Comparison of ENCODE assay signal across 31 cellular contexts in the genomic region with DNA sequence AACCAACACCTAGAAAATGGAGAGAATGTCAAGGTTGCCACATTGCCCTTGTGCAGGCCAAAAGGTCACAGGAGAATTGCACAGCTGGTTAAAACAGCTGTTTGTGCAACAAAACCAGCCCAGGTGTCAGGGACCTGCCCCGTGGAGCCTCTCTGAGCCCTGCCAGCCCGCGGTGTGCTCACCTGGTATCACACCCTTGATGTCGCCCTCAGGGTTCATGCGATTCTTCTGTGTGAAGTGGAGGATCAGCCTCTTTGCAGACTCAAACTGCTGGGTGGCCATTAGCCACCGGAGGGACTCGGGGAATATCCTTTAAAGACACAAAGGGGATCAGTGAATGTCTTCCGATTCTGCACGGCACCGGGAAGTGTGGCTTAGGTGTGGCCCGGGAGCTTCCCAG. TPM values are rescaled to one million over a fixed set of nuclear protein-coding genes. Genes with fewer than 3 reads are reported as not detected.
DNase-seq lines count a peak whose midpoint lies in the region; ATAC-seq and TF ChIP-seq lines count a peak whose summit lies in the region.
"Had no signal": no experiment of that assay in that cellular context is flagged by ENCODE, and none has a peak within 500 bp of the region (broad histone marks: within the 10 kb centered on the region; RNA-seq: fewer than 3 reads in every experiment).

No MANE protein-coding gene starts in this region.

- ATAC-seq in natural killer cell treated with Interleukin-12 subunit alpha and Interleukin-12 subunit beta and Interleukin-15 and Interleukin-18, amount 100 ng/mL, for 72 hours = no peak
- ATAC-seq in natural killer cell = no peak
- no peak for ATAC-seq in HG03342 (IDR thresholded peaks at IDR 0.05; ENCODE audit: unreplicated experiment)
- no peak for ATAC-seq in HG03378 (IDR thresholded peaks at IDR 0.05; ENCODE audit: unreplicated experiment)
- ATAC-seq: activated CD8-positive, alpha-beta memory T cell treated with anti-CD3 and anti-CD28 coated beads, Interleukin-2, amount 10 ng/mL, durations not matched to agents 7 days and 5 days; esophagus mucosa; psoas muscle had no signal

- H3K27me3 ChIP-seq in left ventricle myocardium inferior (ENCODE audit: low read depth) = peaks cover 31% of the 10 kb centered on the region
- H3K27me3 ChIP-seq: cardiac muscle cell had no signal

- peaks cover 17 to 22% of the 10 kb centered on the region in 2 donors for H3K27me3 Mint-ChIP-seq in natural killer cell treated with Interleukin-12 subunit alpha and Interleukin-12 subunit beta and Interleukin-15 and Interleukin-18, amount 100 ng/mL, for 72 hours
- H3K27me3 Mint-ChIP-seq in natural killer cell (ENCODE audit: low read depth in 2 of 2) = peaks cover 9 to 20% of the 10 kb centered on the region in 2 donors
- no peaks in the 10 kb centered on the region for H3K27me3 Mint-ChIP-seq in brain
- H3K27me3 Mint-ChIP-seq: activated naive CD4-positive, alpha-beta T cell treated with anti-CD3 and anti-CD28 coated beads, Interleukin-2, amount 50 U/mL, for 24 hours had no signal

- H3K4me3 ChIP-seq in left ventricle myocardium inferior = no peak overlapping the region
- H3K4me3 ChIP-seq: cardiac muscle cell, psoas muscle had no signal

- peaks cover 8% of the 10 kb centered on the region for H3K4me1 ChIP-seq in left ventricle myocardium inferior
- H3K4me1 ChIP-seq: BE2C had no signal

- no peaks in the 10 kb centered on the region for H3K36me3 ChIP-seq in left ventricle myocardium inferior
- H3K36me3 ChIP-seq: BE2C, cardiac muscle cell, neutrophil had no signal

- intact Hi-C loops in natural killer cell (cut with micrococcal nuclease) (no loop called here), left ventricle myocardium inferior (cut with micrococcal nuclease) (no loop called here)

- peak; percentile 26 for DNase-seq in natural killer cell treated with Interleukin-12 subunit alpha and Interleukin-12 subunit beta and Interleukin-15 and Interleukin-18, amount 100 ng/mL, for 72 hours (ENCODE audit: low spot score)
- DNase-seq in natural killer cell (no peak), mesenteric fat pad (ENCODE audit: low spot score) (peak; percentile 68), pons (ENCODE audit: low spot score) (no peak), left ventricle myocardium inferior (no peak)
- DNase-seq: activated CD4-positive, alpha-beta T cell treated with anti-CD3 and anti-CD28 coated beads, Interleukin-2, amount 50 U/mL, for 1 hour; activated CD8-positive, alpha-beta memory T cell treated with anti-CD3 and anti-CD28 coated beads, Interleukin-2, amount 10 ng/mL, durations not matched to agents 7 days and 5 days; anterior cingulate cortex; BE2C; cortex of kidney; foreskin melanocyte; HCEC 1CT; Karpas-422; NCI-H1694; NCI-H2171 treated with DMSO at 0.1 percent for 48 hours; NCI-H524; NK-92 treated with Interleukin-12 subunit alpha and Interleukin-12 subunit beta, amount 100 ng/mL, for 24 hours; psoas muscle; SIG-M5; SW 1271; T-helper 9 cell had no signal

- H3K4me3 Mint-ChIP-seq in natural killer cell treated with Interleukin-12 subunit alpha and Interleukin-12 subunit beta and Interleukin-15 and Interleukin-18, amount 100 ng/mL, for 72 hours = no peak overlapping the region
- H3K4me3 Mint-ChIP-seq in natural killer cell = no peak overlapping the region
- no peak overlapping the region for H3K4me3 Mint-ChIP-seq in brain
- H3K4me3 Mint-ChIP-seq: activated CD8-positive, alpha-beta memory T cell treated with anti-CD3 and anti-CD28 coated beads, Interleukin-2, amount 10 ng/mL, durations not matched to agents 7 days and 5 days; activated naive CD4-positive, alpha-beta T cell treated with anti-CD3 and anti-CD28 coated beads, Interleukin-2, amount 50 U/mL, for 24 hours; activated T-helper 1 cell treated with anti-CD3 and anti-CD28 coated beads, Interleukin-12 subunit alpha, Interleukin-12 subunit beta, Interleukin-2, Interleukin-4 antibody, amounts not matched to agents 30 ng/mL and 10 ng/mL and 1 ng/mL, durations not matched to agents 14 hours and 24 hours and 36 hours; stimulated activated naive CD8-positive, alpha-beta T cell treated with anti-CD3 and anti-CD28 coated beads, Interleukin-15, Interleukin-2, amounts not matched to agents 100 ng/mL and 50 ng/mL, for 24 hours had no signal

- peaks cover 6% of the 10 kb centered on the region for H3K9me3 ChIP-seq in left ventricle myocardium inferior (replicated peaks)
- H3K9me3 ChIP-seq: BE2C, neutrophil, psoas muscle had no signal

- no peak for TF ChIP-seq CTCF in natural killer cell (IDR thresholded peaks at IDR 0.05)
- no peak for TF ChIP-seq CTCF in brain (conservative IDR thresholded peaks at IDR 0.05)
- no peak for TF ChIP-seq CTCF in left ventricle myocardium inferior (IDR thresholded peaks at IDR 0.05; ENCODE audit: borderline replicate concordance)

- no peaks in the 10 kb centered on the region for H3K9me3 Mint-ChIP-seq in natural killer cell treated with Interleukin-12 subunit alpha and Interleukin-12 subunit beta and Interleukin-15 and Interleukin-18, amount 100 ng/mL, for 72 hours
- H3K9me3 Mint-ChIP-seq in natural killer cell = no peaks in the 10 kb centered on the region
- peaks cover 6 to 15% (median 13%) of the 10 kb centered on the region in 5 experiments for H3K9me3 Mint-ChIP-seq in brain
- H3K9me3 Mint-ChIP-seq: activated naive CD4-positive, alpha-beta T cell treated with anti-CD3 and anti-CD28 coated beads, Interleukin-2, amount 50 U/mL, for 24 hours; activated T-helper 1 cell treated with anti-CD3 and anti-CD28 coated beads, Interleukin-12 subunit alpha, Interleukin-12 subunit beta, Interleukin-2, Interleukin-4 antibody, amounts not matched to agents 30 ng/mL and 10 ng/mL and 1 ng/mL, durations not matched to agents 14 hours and 24 hours and 36 hours; stimulated activated naive CD8-positive, alpha-beta T cell treated with anti-CD3 and anti-CD28 coated beads, Interleukin-15, Interleukin-2, amounts not matched to agents 100 ng/mL and 50 ng/mL, for 24 hours had no signal

- no peaks in the 10 kb centered on the region for H3K36me3 Mint-ChIP-seq in natural killer cell treated with Interleukin-12 subunit alpha and Interleukin-12 subunit beta and Interleukin-15 and Interleukin-18, amount 100 ng/mL, for 72 hours
- no peaks in the 10 kb centered on the region for H3K36me3 Mint-ChIP-seq in natural killer cell
- peaks cover 47% of the 10 kb centered on the region for H3K36me3 Mint-ChIP-seq in brain
- H3K36me3 Mint-ChIP-seq: activated CD8-positive, alpha-beta memory T cell treated with anti-CD3 and anti-CD28 coated beads, Interleukin-2, amount 10 ng/mL, durations not matched to agents 7 days and 5 days had no signal

- no peak overlapping the region for H3K27ac ChIP-seq in left ventricle myocardium inferior (replicated peaks)
- H3K27ac ChIP-seq: cardiac muscle cell, neutrophil, psoas muscle, VCaP had no signal

- no peaks in the 10 kb centered on the region for H3K4me1 Mint-ChIP-seq in natural killer cell treated with Interleukin-12 subunit alpha and Interleukin-12 subunit beta and Interleukin-15 and Interleukin-18, amount 100 ng/mL, for 72 hours (ENCODE audit: low read depth in 2 of 2)
- no peaks in the 10 kb centered on the region for H3K4me1 Mint-ChIP-seq in natural killer cell
- peaks cover 38% of the 10 kb centered on the region for H3K4me1 Mint-ChIP-seq in brain
- H3K4me1 Mint-ChIP-seq: activated CD8-positive, alpha-beta memory T cell treated with anti-CD3 and anti-CD28 coated beads, Interleukin-2, amount 10 ng/mL, durations not matched to agents 7 days and 5 days; activated naive CD4-positive, alpha-beta T cell treated with anti-CD3 and anti-CD28 coated beads, Interleukin-2, amount 50 U/mL, for 24 hours had no signal

- H3K27ac Mint-ChIP-seq in natural killer cell treated with Interleukin-12 subunit alpha and Interleukin-12 subunit beta and Interleukin-15 and Interleukin-18, amount 100 ng/mL, for 72 hours = no peak overlapping the region
- no peak overlapping the region for H3K27ac Mint-ChIP-seq in natural killer cell
- H3K27ac Mint-ChIP-seq in brain = peak overlapping the region; percentile 17 to 68 (median 23)
- H3K27ac Mint-ChIP-seq: activated CD8-positive, alpha-beta memory T cell treated with anti-CD3 and anti-CD28 coated beads, Interleukin-2, amount 10 ng/mL, durations not matched to agents 7 days and 5 days; activated naive CD4-positive, alpha-beta T cell treated with anti-CD3 and anti-CD28 coated beads, Interleukin-2, amount 50 U/mL, for 24 hours; activated T-helper 1 cell treated with anti-CD3 and anti-CD28 coated beads, Interleukin-12 subunit alpha, Interleukin-12 subunit beta, Interleukin-2, Interleukin-4 antibody, amounts not matched to agents 30 ng/mL and 10 ng/mL and 1 ng/mL, durations not matched to agents 14 hours and 24 hours and 36 hours; stimulated activated naive CD8-positive, alpha-beta T cell treated with anti-CD3 and anti-CD28 coated beads, Interleukin-15, Interleukin-2, amounts not matched to agents 100 ng/mL and 50 ng/mL, for 24 hours had no signal

RNA-seq across cellular contexts. Expression of a gene that starts 39.2 kb away (rescaled TPM):
- total RNA-seq in natural killer cell treated with Interleukin-12 subunit alpha and Interleukin-12 subunit beta and Interleukin-15 and Interleukin-18, amount 100 ng/mL, for 72 hours = 10 to 100 TPM; 16.4 to 25.2 TPM
- total RNA-seq in natural killer cell (10 to 100 TPM in 2 of 3 donors, 1 to 10 TPM in 1; 8.3 to 15.3 (median 11.3) TPM), mesenteric fat pad (18.7 TPM), left ventricle myocardium inferior (11.2 TPM)
- polyA plus RNA-seq in brain (ENCODE audit: insufficient read depth, low read depth, low replicate concordance) = 20.5 TPM

Comparison
In these comparisons a context has a peak if more than half of its experiments do, and no peak if none do; other contexts are left out.
1. DNase-seq: peak in natural killer cell treated with Interleukin-12 subunit alpha and Interleukin-12 subunit beta and Interleukin-15 and Interleukin-18, amount 100 ng/mL, for 72 hours (single experiment) and mesenteric fat pad (single experiment); none in natural killer cell (single experiment), pons (single experiment) and left ventricle myocardium inferior (single experiment).
2. H3K27ac Mint-ChIP-seq: peak in brain (5 of 5); none in natural killer cell treated with Interleukin-12 subunit alpha and Interleukin-12 subunit beta and Interleukin-15 and Interleukin-18, amount 100 ng/mL, for 72 hours (0 of 2) and natural killer cell (0 of 2).